In the genomic region with DNA sequence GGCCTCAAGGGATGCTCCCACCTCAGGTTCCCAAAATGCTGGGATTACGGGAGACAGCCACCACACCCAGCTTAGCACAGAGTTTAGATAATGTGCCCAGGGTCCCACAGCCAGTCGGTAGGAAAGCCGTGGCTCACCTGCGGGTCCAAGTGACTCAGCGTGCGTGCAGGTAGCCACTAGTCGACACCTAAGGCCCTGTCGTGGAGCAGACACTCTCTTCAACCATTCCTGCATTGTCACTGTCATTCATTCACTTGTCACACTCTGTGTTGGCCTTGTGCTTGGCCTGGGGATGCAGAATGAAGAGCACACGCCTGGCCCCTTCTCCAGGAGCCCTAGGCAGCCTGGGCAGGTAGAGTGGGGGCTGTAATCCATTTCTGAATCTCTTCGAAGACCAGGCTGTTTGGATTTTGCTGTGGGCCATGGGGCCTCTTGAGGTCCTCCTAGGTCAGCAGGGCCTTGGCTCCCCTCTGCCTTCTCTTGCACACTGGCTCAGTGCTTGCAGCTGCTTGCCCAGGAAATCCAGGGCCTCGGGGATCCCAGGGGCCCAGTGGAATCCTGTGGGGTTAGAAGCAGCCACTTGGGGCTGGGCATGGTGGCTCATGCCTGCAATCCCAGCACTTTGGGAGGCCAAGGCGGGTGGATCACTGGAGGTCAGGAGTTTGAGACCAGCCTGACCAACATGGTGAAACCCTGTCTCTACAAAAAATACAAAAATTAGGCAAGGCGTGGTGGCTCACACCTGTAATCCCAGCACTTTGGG, we compare ENCODE assay signal across 6 cellular contexts. TPM values are rescaled to one million over a fixed set of nuclear protein-coding genes. Genes with fewer than 3 reads are reported as not detected.
"Had no signal": no experiment of that assay in that cellular context is flagged by ENCODE, and none has a peak within 500 bp of the region (broad histone marks: within the 10 kb centered on the region; RNA-seq: fewer than 3 reads in every experiment).

No MANE protein-coding gene starts in this region.

- ATAC-seq: HepG2 had no signal

- H3K27ac ChIP-seq: HL-60 had no signal

- DNase-seq: IMR-90, KBM-7 had no signal

- FAIRE-seq: HepG2, HTR-8/SVneo had no signal

RNA-seq across cellular contexts. Expression of a gene that starts 6.1 kb away (rescaled TPM):
- polyA plus RNA-seq: IgD-negative memory B cell had no signal
